Comparison of ENCODE assay signal across 13 cellular contexts in the genomic region with DNA sequence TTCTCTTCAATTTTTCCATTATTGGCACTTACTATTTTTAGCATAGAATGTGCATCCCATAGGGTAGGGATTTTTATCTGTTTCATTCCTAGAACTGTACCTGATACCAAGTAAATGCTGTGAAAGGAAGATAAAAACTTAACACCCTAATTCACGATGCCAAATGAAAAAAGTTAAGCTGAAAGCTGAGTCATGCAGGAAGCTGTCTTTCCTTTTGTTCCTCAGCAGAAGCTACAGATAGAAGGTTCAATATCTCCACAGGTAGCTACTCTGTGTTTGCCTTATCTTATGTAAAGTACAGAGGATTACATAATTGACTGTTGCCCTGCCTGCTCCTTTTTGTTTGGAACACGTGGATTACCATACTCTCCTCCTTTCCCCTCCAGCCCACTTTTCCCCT.
A peak's percentile ranks its signal among the peaks of the same experiment; 100 is the strongest.
DNase-seq lines count a peak whose midpoint lies in the region; ATAC-seq, FAIRE-seq and TF ChIP-seq lines count a peak whose summit lies in the region.
"Had no signal": no experiment of that assay in that cellular context is flagged by ENCODE, and none has a peak within 500 bp of the region (broad histone marks: within the 10 kb centered on the region; RNA-seq: fewer than 3 reads in every experiment).

No MANE protein-coding gene starts in this region.

- H3K9me3 ChIP-seq in H1 (ENCODE audit: insufficient read depth in 2 of 2, low read depth in 1 of 2, low read length in 1 of 2) (0 out of 4 replicates have a peak, but pooled peaks cover 3 to 6% of the 10 kb centered on the region in 2 experiments), tibial artery (no peaks in the 10 kb centered on the region)
- H3K9me3 ChIP-seq: stomach had no signal

- H4K20me1 ChIP-seq in H1 (replicated peaks in 1 of 2; ENCODE audit: control insufficient read depth in 1 of 2, insufficient read depth in 2 of 2, low read length in 2 of 2) = no peaks in the 10 kb centered on the region

- peaks cover 37% of the 10 kb centered on the region for H3K36me3 Mint-ChIP-seq in activated naive CD4-positive, alpha-beta T cell treated with anti-CD3 and anti-CD28 coated beads, Interleukin-2, amount 10 ng/mL, durations not matched to agents 7 days and 5 days
- H3K36me3 Mint-ChIP-seq in type B pancreatic cell = peaks cover 30% of the 10 kb centered on the region

- peak; percentile 93 for FAIRE-seq in H1 (lab: Jason Lieb, UNC)
- FAIRE-seq: frontal cortex had no signal

- H3K27me3 ChIP-seq in H1 (replicated peaks in 1 of 4; ENCODE audit: control insufficient read depth in 3 of 4, extremely low read depth in 1 of 4, insufficient read depth in 3 of 4, low read length in 3 of 4) (no peaks in the 10 kb centered on the region), tibial artery (no peaks in the 10 kb centered on the region)
- H3K27me3 ChIP-seq: stomach had no signal

- no peak overlapping the region for H3K14ac ChIP-seq in H1 (ENCODE audit: insufficient read length)

- intact Hi-C loops in tibial artery (cut with DNase I; ENCODE audit: low total_unique reads) = no loop called here

- POLR2A ChIA-PET in H1 (lab: Charles Lee; ENCODE audit: partially characterized antibody) = interaction anchor here (0.6 to 0.9 kb wide), 2 partner anchors 13 kb away, joined by 4 read pairs; no protein-coding TSS in a partner anchor

- H3K27ac Mint-ChIP-seq in activated naive CD4-positive, alpha-beta T cell treated with anti-CD3 and anti-CD28 coated beads, Interleukin-2, amount 10 ng/mL, durations not matched to agents 7 days and 5 days = peak overlapping the region; percentile 65
- peak overlapping the region; percentile 11 for H3K27ac Mint-ChIP-seq in type B pancreatic cell
- H3K27ac Mint-ChIP-seq: B cell had no signal

- H2BK12ac ChIP-seq in H1 (ENCODE audit: low read depth, low read length) = no peak overlapping the region

- CTCF ChIA-PET in activated naive CD4-positive, alpha-beta T cell treated with anti-CD3 and anti-CD28 coated beads, Interleukin-2, amount 10 ng/mL, durations not matched to agents 7 days and 5 days (lab: Charles Lee) = interaction anchor here (1.0 kb wide), 1 partner anchor 9 kb away, joined by 4 read pairs; no protein-coding TSS in a partner anchor
- CTCF ChIA-PET in H1 (lab: Charles Lee; ENCODE audit: partially characterized antibody) = interaction anchor here (0.7 to 1.1 kb wide), 2 partner anchors 14 to 65 kb away, joined by 3 read pairs; no protein-coding TSS in a partner anchor

- no peak for TF ChIP-seq RAD21 in H1 (IDR thresholded peaks at IDR 0.05 in 1 of 2, conservative IDR thresholded peaks at IDR 0.05 in 1 of 2; ENCODE audit: low read depth in 2 of 2, low read length in 2 of 2)

- H3K79me1 ChIP-seq in H1 (ENCODE audit: low read depth, low read length) = no peaks in the 10 kb centered on the region

- peak overlapping the region in 1 of 4 experiments; percentile 45; a peak in 2 of 8 replicates for H3K4me3 ChIP-seq in H1 (ENCODE audit: extremely low read depth in 1 of 4, insufficient read depth in 2 of 4, low read depth in 3 of 4, low read length in 4 of 4)
- no peak overlapping the region for H3K4me3 ChIP-seq in tibial artery
- H3K4me3 ChIP-seq: GM23248, stomach had no signal

- H3K4me1 Mint-ChIP-seq in activated naive CD4-positive, alpha-beta T cell treated with anti-CD3 and anti-CD28 coated beads, Interleukin-2, amount 10 ng/mL, durations not matched to agents 7 days and 5 days = peaks cover 15% of the 10 kb centered on the region
- no peaks in the 10 kb centered on the region for H3K4me1 Mint-ChIP-seq in type B pancreatic cell (ENCODE audit: unreplicated experiment)
- H3K4me1 Mint-ChIP-seq: B cell had no signal

- no peak overlapping the region for H2BK20ac ChIP-seq in H1 (ENCODE audit: low read length)

- no peaks in the 10 kb centered on the region for H3K79me2 ChIP-seq in H1 (ENCODE audit: control insufficient read depth in 1 of 2, insufficient read depth in 2 of 2, low read length in 2 of 2)

- peak overlapping the region; percentile 86 for H4K5ac ChIP-seq in H1 (ENCODE audit: insufficient read length, low read depth, low read length)

- no peak overlapping the region for H3K23ac ChIP-seq in H1 (ENCODE audit: insufficient read length)

- H3K27ac ChIP-seq in H1 (ENCODE audit: low read depth, low read length) (peak overlapping the region; percentile 20; the same call in 1 of the 2 replicates), tibial artery (no peak overlapping the region)
- H3K27ac ChIP-seq: GM23248, stomach had no signal

- H4K8ac ChIP-seq in H1 (ENCODE audit: extremely low read depth, insufficient read depth, low read length) = no peak overlapping the region

- H2BK15ac ChIP-seq in H1 (ENCODE audit: low read length) = no peak overlapping the region

- no peak overlapping the region for H4K91ac ChIP-seq in H1 (replicated peaks; ENCODE audit: insufficient read length, low read length)

- no peak for ATAC-seq in GM18517 (IDR thresholded peaks at IDR 0.05; ENCODE audit: unreplicated experiment)
- ATAC-seq: activated CD4-positive, CD25-positive, alpha-beta regulatory T cell treated with anti-CD3 and anti-CD28 coated beads, Interleukin-2, amount 50 U/mL, for 24 hours had no signal

- no peaks in the 10 kb centered on the region for H3K27me3 Mint-ChIP-seq in activated naive CD4-positive, alpha-beta T cell treated with anti-CD3 and anti-CD28 coated beads, Interleukin-2, amount 10 ng/mL, durations not matched to agents 7 days and 5 days
- no peaks in the 10 kb centered on the region for H3K27me3 Mint-ChIP-seq in type B pancreatic cell
- H3K27me3 Mint-ChIP-seq: B cell had no signal

- 0 out of 3 replicates have a peak, but pooled peaks of 1 of the 2 experiments have one; percentile 30 for TF ChIP-seq POLR2A in H1 (IDR thresholded peaks at IDR 0.05; ENCODE audit: control extremely low read depth in 1 of 2, low read depth in 2 of 2, low read length in 2 of 2)

- H2AFZ ChIP-seq in H1 (ENCODE audit: low read length) = no peak overlapping the region
- H2AFZ ChIP-seq: GM23248 had no signal

- H2BK120ac ChIP-seq in H1 (replicated peaks; ENCODE audit: low read depth, low read length) = no peak overlapping the region

- no peak overlapping the region for H3K4me3 Mint-ChIP-seq in activated naive CD4-positive, alpha-beta T cell treated with anti-CD3 and anti-CD28 coated beads, Interleukin-2, amount 10 ng/mL, durations not matched to agents 7 days and 5 days
- no peak overlapping the region for H3K4me3 Mint-ChIP-seq in type B pancreatic cell
- H3K4me3 Mint-ChIP-seq: B cell had no signal

- no peak overlapping the region for H3K56ac ChIP-seq in H1 (replicated peaks; ENCODE audit: insufficient read length, low read depth, low read length)

- H3K18ac ChIP-seq in H1 (ENCODE audit: extremely low read depth, low read length) = no peak overlapping the region

- H3K23me2 ChIP-seq in H1 (ENCODE audit: low read depth, low read length) = no peaks in the 10 kb centered on the region

- no peak overlapping the region for H2BK5ac ChIP-seq in H1 (ENCODE audit: low read depth, low read length)

- DNase-seq in activated naive CD4-positive, alpha-beta T cell treated with anti-CD3 and anti-CD28 coated beads, Interleukin-2, amount 10 ng/mL, durations not matched to agents 7 days and 5 days = no peak
- no peak for DNase-seq in activated naive CD4-positive, alpha-beta T cell treated with Interleukin-2 at 50 U/mL for 16 hours
- DNase-seq in NCI-H748 (lab: John Stamatoyannopoulos, UW; ENCODE audit: unreplicated experiment) = peak; percentile 83
- no peak for DNase-seq in H1 (ENCODE audit: low read depth in 1 of 2, low spot score in 2 of 2)
- no peak for DNase-seq in type B pancreatic cell (ENCODE audit: extremely low spot score, unreplicated experiment)
- no peak for DNase-seq in RPMI8226
- DNase-seq in tibial artery = no peak
- DNase-seq: GM23248, stomach had no signal

- H3K4me1 ChIP-seq in H1 (replicated peaks in 1 of 4; ENCODE audit: control insufficient read depth in 3 of 4, insufficient read depth in 4 of 4, low read length in 3 of 4) = peaks cover 0 to 3% (median 0%) of the 10 kb centered on the region in 4 experiments; a peak in 1 of 7 replicates
- H3K4me1 ChIP-seq in tibial artery = peaks cover 0 to 4% (median 0%) of the 10 kb centered on the region in 4 donors
- H3K4me1 ChIP-seq: stomach had no signal

- no peaks in the 10 kb centered on the region for H3K9me3 Mint-ChIP-seq in activated naive CD4-positive, alpha-beta T cell treated with anti-CD3 and anti-CD28 coated beads, Interleukin-2, amount 10 ng/mL, durations not matched to agents 7 days and 5 days
- no peaks in the 10 kb centered on the region for H3K9me3 Mint-ChIP-seq in type B pancreatic cell

- H3K4ac ChIP-seq in H1 (replicated peaks; ENCODE audit: insufficient read length, low read depth, low read length) = no peak overlapping the region

- peak in 1 of 2 experiments; percentile 63; a peak in 1 of 3 replicates for TF ChIP-seq EP300 in H1 (IDR thresholded peaks at IDR 0.05; ENCODE audit: borderline replicate concordance in 1 of 2, low read depth in 2 of 2, low read length in 2 of 2)

- H2AK5ac ChIP-seq in H1 (ENCODE audit: low read depth, low read length) = no peak overlapping the region

- H3K36me3 ChIP-seq in H1 (ENCODE audit: control insufficient read depth in 2 of 4, insufficient read depth in 4 of 4, low read length in 3 of 4) (peaks cover 0 to 26% (median 8%) of the 10 kb centered on the region in 4 experiments; a peak in 3 of 8 replicates), tibial artery (peaks cover 11 to 42% (median 21%) of the 10 kb centered on the region in 3 donors)

- WGBS in H1 (ENCODE audit: extremely low coverage in 1 of 2, insufficient coverage in 1 of 2, insufficient read length in 1 of 2, insufficient replicate concordance in 2 of 2, low coverage in 1 of 2, low lambda C conversion rate in 2 of 2, missing lambda C conversion rate in 1 of 2), 2 experiments = 2% methylated on average over 2 of the region's 2 CpGs; no CpG with 5 or more reads in 1 of the 2 experiments

- H3K4me2 ChIP-seq in H1 (ENCODE audit: insufficient read depth in 1 of 2, low read depth in 2 of 2, low read length in 2 of 2) = peak overlapping the region in 1 of 2 experiments; percentile 53; a peak in 3 of 4 replicates

- TF ChIP-seq CTCF in H1 (IDR thresholded peaks at IDR 0.05; ENCODE audit: control extremely low read depth in 1 of 3, insufficient read depth in 1 of 3, low read depth in 1 of 3, low read length in 3 of 3) (no peak), type B pancreatic cell (conservative IDR thresholded peaks at IDR 0.05) (no peak), tibial artery (IDR thresholded peaks at IDR 0.05) (no peak)

- H3K9ac ChIP-seq in H1 (replicated peaks in 1 of 4; ENCODE audit: extremely low read depth in 1 of 4, low read depth in 3 of 4, low read length in 3 of 4) = no peak overlapping the region
- H3K9ac ChIP-seq: GM23248 had no signal

TF ChIP-seq in H1, 55 proteins besides CTCF, POLR2A, EP300 and RAD21 (continues in another document):
- no peak for TF ChIP-seq SAP30 (IDR thresholded peaks at IDR 0.05; ENCODE audit: insufficient read depth, insufficient replicate concordance, low read length)
